In the genomic region with DNA sequence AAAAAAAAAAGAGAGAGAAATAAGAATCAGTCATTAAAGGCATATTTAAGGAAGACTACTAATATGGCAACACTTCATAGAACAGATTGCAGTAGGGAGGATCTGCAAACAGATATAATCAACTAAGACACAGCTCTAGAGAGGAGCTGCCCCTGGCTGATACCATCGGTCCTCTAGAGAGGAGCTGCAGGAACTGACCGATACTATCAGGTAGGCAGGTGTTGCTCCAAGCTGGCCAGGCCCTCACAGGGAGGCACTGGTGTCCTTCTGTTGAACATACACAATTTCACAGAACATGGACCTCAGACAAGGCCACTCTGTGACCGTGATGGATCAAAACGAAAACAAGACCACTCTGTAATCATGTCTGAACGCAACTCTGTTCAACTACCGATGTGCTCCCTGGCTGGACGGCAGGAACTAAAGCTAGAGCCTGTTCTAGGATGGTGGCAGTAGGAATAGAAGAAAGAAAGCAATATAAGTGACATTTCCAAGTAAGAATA, we compare ENCODE assay signal across 1 cellular context.
TF ChIP-seq lines count a peak whose summit lies in the region.

No MANE protein-coding gene starts in this region.

TF ChIP-seq in K562, 482 proteins besides CTCF, POLR2A, EP300 and RAD21:
- TF ChIP-seq, protein P1, sequence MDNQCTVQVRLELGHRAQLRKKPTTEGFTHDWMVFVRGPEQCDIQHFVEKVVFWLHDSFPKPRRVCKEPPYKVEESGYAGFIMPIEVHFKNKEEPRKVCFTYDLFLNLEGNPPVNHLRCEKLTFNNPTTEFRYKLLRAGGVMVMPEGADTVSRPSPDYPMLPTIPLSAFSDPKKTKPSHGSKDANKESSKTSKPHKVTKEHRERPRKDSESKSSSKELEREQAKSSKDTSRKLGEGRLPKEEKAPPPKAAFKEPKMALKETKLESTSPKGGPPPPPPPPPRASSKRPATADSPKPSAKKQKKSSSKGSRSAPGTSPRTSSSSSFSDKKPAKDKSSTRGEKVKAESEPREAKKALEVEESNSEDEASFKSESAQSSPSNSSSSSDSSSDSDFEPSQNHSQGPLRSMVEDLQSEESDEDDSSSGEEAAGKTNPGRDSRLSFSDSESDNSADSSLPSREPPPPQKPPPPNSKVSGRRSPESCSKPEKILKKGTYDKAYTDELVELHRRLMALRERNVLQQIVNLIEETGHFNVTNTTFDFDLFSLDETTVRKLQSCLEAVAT (IDR thresholded peaks at IDR 0.05) = no peak
- TF ChIP-seq XRCC4 (IDR thresholded peaks at IDR 0.05; ENCODE audit: extremely low read depth, insufficient read depth, insufficient read length) (no peak), L3MBTL2 (IDR thresholded peaks at IDR 0.05) (no peak), CBFA2T2 (conservative IDR thresholded peaks at IDR 0.05) (0 out of 2 replicates have a peak, but pooled peaks have one; percentile 8), STAT5B (CRISPR knock-in tag; IDR thresholded peaks at IDR 0.05) (no peak)
